25 cellular contexts compared by ENCODE assay signal in the genomic region with DNA sequence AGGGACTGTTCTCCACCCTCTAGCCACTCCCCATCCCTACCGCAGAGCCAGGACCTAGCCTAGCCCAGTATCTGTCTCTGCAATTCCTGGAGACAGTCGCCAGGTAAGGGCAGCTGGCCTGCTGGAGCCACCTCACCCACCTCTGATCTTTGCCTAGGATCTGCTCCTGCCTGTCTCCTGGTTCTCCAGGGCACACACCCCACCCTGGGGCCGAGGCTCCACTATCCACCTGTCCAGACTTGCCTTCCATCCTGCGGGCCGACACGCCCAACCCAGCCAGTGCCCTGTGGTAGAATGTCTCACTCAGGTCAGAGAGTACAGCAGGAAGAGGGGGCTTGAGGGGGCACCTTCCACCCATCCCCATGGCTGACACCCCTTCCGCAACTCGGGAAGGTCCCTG. TPM values are rescaled to one million over a fixed set of nuclear protein-coding genes. Genes with fewer than 3 reads are reported as not detected.
DNase-seq lines count a peak whose midpoint lies in the region; FAIRE-seq and TF ChIP-seq lines count a peak whose summit lies in the region.
"Had no signal": no experiment of that assay in that cellular context is flagged by ENCODE, and none has a peak within 500 bp of the region (broad histone marks: within the 10 kb centered on the region; RNA-seq: fewer than 3 reads in every experiment).

No MANE protein-coding gene starts in this region.

- peak overlapping the region; percentile 76 for H3K27ac ChIP-seq in 22Rv1
- no peak overlapping the region for H3K27ac ChIP-seq in HEK293 (ENCODE audit: extremely low read depth, low read depth, low read length)
- H3K27ac ChIP-seq in mucosa of rectum (ENCODE audit: low read depth in 2 of 2, low read length in 2 of 2), result peak overlapping the region; percentile 63 to 78
- H3K27ac ChIP-seq: parathyroid adenoma, sigmoid colon, VCaP had no signal

- CTCF ChIA-PET in HEK293 (lab: Yijun Ruan, JAX), result interaction anchor here (2.5 to 6.4 kb wide), 3 partner anchors 31 to 48 kb away, joined by 8 to 47 read pairs (median 20); partner anchors contain the start of gene AQP3

- POLR2A ChIA-PET in HEK293 (lab: Yijun Ruan, JAX), result no interaction called here

- H3K9ac ChIP-seq in mucosa of rectum (ENCODE audit: low read depth in 1 of 2, low read length in 2 of 2), result peak overlapping the region; percentile 5 to 14
- H3K9ac ChIP-seq: parathyroid adenoma had no signal

- no peaks in the 10 kb centered on the region for H3K36me3 ChIP-seq in HEK293 (ENCODE audit: control insufficient read depth in 2 of 2, insufficient read depth in 1 of 2, low read length in 2 of 2)
- no peaks in the 10 kb centered on the region for H3K36me3 ChIP-seq in bronchial epithelial cell (ENCODE audit: control insufficient read depth, insufficient read depth, low read length)
- no peaks in the 10 kb centered on the region for H3K36me3 ChIP-seq in mucosa of rectum (ENCODE audit: control insufficient read depth in 2 of 2, insufficient read depth in 2 of 2, low read length in 2 of 2)
- H3K36me3 ChIP-seq: sigmoid colon had no signal

- intact Hi-C loops in posterior cingulate gyrus (cut with DNase I), result no loop called here

- 0 out of 2 replicates have a peak, but pooled peaks cover 3% of the 10 kb centered on the region for H3K4me1 ChIP-seq in HEK293 (ENCODE audit: control insufficient read depth, insufficient read depth, low read length)
- H3K4me1 ChIP-seq in mucosa of rectum (ENCODE audit: control insufficient read depth in 2 of 2, insufficient read depth in 2 of 2, low read length in 2 of 2), result peaks cover 23 to 37% of the 10 kb centered on the region in 2 donors
- H3K4me1 ChIP-seq: parathyroid adenoma had no signal

- H3K27me3 ChIP-seq in bronchial epithelial cell (ENCODE audit: control insufficient read depth, insufficient read depth, low read length) (no peaks in the 10 kb centered on the region), mucosa of rectum (ENCODE audit: control insufficient read depth in 2 of 2, insufficient read depth in 2 of 2, low read length in 2 of 2) (no peaks in the 10 kb centered on the region)
- H3K27me3 ChIP-seq: sigmoid colon had no signal

- peak; percentile 87 for DNase-seq in bronchial epithelial cell (ENCODE audit: low read depth)
- no peak for DNase-seq in posterior cingulate gyrus
- DNase-seq in 8988T, result no peak
- DNase-seq in SW 1271 (lab: John Stamatoyannopoulos, UW), result no peak
- DNase-seq in activated T-cell treated with anti-CD3 and anti-CD28 coated beads for 4 hours, result no peak
- DNase-seq: activated CD4-positive, alpha-beta T cell treated with anti-CD3 and anti-CD28 coated beads, Interleukin-2, amount 50 U/mL, for 48 hours; activated naive CD4-positive, alpha-beta T cell treated with anti-CD3 and anti-CD28 coated beads, Interleukin-2, amount 50 U/mL, for 16 hours; activated T-cell treated with anti-CD3 and anti-CD28 coated beads, Interleukin-2, amount 50 U/mL, for 1 hour; DND-41; foreskin melanocyte; KBM-7; naive B cell; NCI-H2029; NK-92 treated with Interleukin-12 subunit alpha and Interleukin-12 subunit beta, amount 100 ng/mL, for 24 hours; sigmoid colon; stimulated activated CD4-positive, alpha-beta T cell treated with anti-CD3 and anti-CD28 coated beads, Interleukin-2, amount 100 ng/mL, for 24 hours; stimulated activated naive CD8-positive, alpha-beta T cell treated with anti-CD3 and anti-CD28 coated beads, Interleukin-15, amount 100 ng/mL, for 72 hours had no signal

- H3K4me3 ChIP-seq in HEK293 (ENCODE audit: low read depth, low read length) (no peak overlapping the region), bronchial epithelial cell (ENCODE audit: low read depth, low read length) (no peak overlapping the region), mucosa of rectum (ENCODE audit: low read length in 2 of 2) (no peak overlapping the region)
- H3K4me3 ChIP-seq: sigmoid colon had no signal

- TF ChIP-seq CTCF in 22Rv1 (IDR thresholded peaks at IDR 0.05) (no peak), HEK293 (tag by site-specific recombination; IDR thresholded peaks at IDR 0.05) (no peak), bronchial epithelial cell (IDR thresholded peaks at IDR 0.05; ENCODE audit: insufficient read depth, low read length, severe bottlenecking) (no peak)

- FAIRE-seq in bronchial epithelial cell (lab: Jason Lieb, UNC), result no peak
- FAIRE-seq: urothelium cell line had no signal

- H3K9me3 ChIP-seq in HEK293 (ENCODE audit: control insufficient read depth, insufficient read depth, low read depth, low read length) (no peaks in the 10 kb centered on the region), mucosa of rectum (ENCODE audit: control insufficient read depth in 2 of 2, low read length in 2 of 2) (no peaks in the 10 kb centered on the region)
- H3K9me3 ChIP-seq: sigmoid colon had no signal

TF ChIP-seq in HEK293, 187 proteins besides CTCF, POLR2A, EP300 and RAD21:
- no peak for TF ChIP-seq HOXD13 (CRISPR knock-in tag; IDR thresholded peaks at IDR 0.05; ENCODE audit: borderline replicate concordance)
- TF ChIP-seq KLF1 (tag by site-specific recombination; IDR thresholded peaks at IDR 0.05), result peak; percentile 73

RNA-seq across cellular contexts. Expression of gene AQP7, which starts 15.7 kb away (rescaled TPM):
- not detected in 2 replicates for total RNA-seq in bronchial epithelial cell
- total RNA-seq: kidney epithelial cell, RPMI7951 had no signal

RNA-seq across cellular contexts. Expression of gene AQP3, which starts 29.3 kb away (rescaled TPM):
- 47.7 and 363 TPM in 2 replicates for total RNA-seq in bronchial epithelial cell

RNA-seq across cellular contexts. Expression of gene NOL6, which starts 55.6 kb away (rescaled TPM):
- total RNA-seq in bronchial epithelial cell, result 21.0 and 35.3 TPM in 2 replicates
